In genomic region chr1:207826557-207827487, GRCh38 we compare ENCODE assay signal across 1 cellular context.
TF ChIP-seq lines count a peak whose summit lies in the region.

No MANE protein-coding gene starts in this region.

TF ChIP-seq in HepG2, 621 proteins besides CTCF, POLR2A, EP300 and RAD21 (continued from another document and continues in another):
- TF ChIP-seq ZNF276 (CRISPR knock-in tag; IDR thresholded peaks at IDR 0.05; ENCODE audit: low read depth) = no peak
- peak; percentile 51; the same call in 1 of the 2 replicates for TF ChIP-seq ZFX (CRISPR knock-in tag; IDR thresholded peaks at IDR 0.05; ENCODE audit: low read depth)
- TF ChIP-seq PCBP2 (optimal IDR thresholded peaks at IDR 0.05; ENCODE audit: low read depth, low read length, poor library complexity, severe bottlenecking) = no peak
- no peak; the same call in 1 of the 2 replicates for TF ChIP-seq MIER2 (CRISPR knock-in tag; IDR thresholded peaks at IDR 0.05)
- TF ChIP-seq ZNF713 (CRISPR knock-in tag; IDR thresholded peaks at IDR 0.05) = no peak
- no peak for TF ChIP-seq HOXD1 (CRISPR knock-in tag; IDR thresholded peaks at IDR 0.05)
- TF ChIP-seq GPN1 (CRISPR knock-in tag; IDR thresholded peaks at IDR 0.05; ENCODE audit: borderline replicate concordance) = no peak
- TF ChIP-seq FOXM1 (CRISPR knock-in tag; IDR thresholded peaks at IDR 0.05) = no peak
- TF ChIP-seq ZNF800 (CRISPR knock-in tag; IDR thresholded peaks at IDR 0.05) = no peak
- no peak for TF ChIP-seq RBM22 (optimal IDR thresholded peaks at IDR 0.05; ENCODE audit: low read length)
- TF ChIP-seq ZC3H13 (CRISPR knock-in tag; IDR thresholded peaks at IDR 0.05) = no peak
- TF ChIP-seq HCFC1 (IDR thresholded peaks at IDR 0.05; ENCODE audit: low read depth, low read length) = no peak
- TF ChIP-seq ATF1 (CRISPR knock-in tag; IDR thresholded peaks at IDR 0.05) = no peak
- TF ChIP-seq ETV6 (CRISPR knock-in tag; conservative IDR thresholded peaks at IDR 0.05) = no peak
- TF ChIP-seq ZFP37 (CRISPR knock-in tag; IDR thresholded peaks at IDR 0.05; ENCODE audit: borderline replicate concordance) = no peak
- 0 out of 2 replicates have a peak, but pooled peaks have one; percentile 12 for TF ChIP-seq ZMYM3 (CRISPR knock-in tag; IDR thresholded peaks at IDR 0.05)
- no peak for TF ChIP-seq FOXO1 (CRISPR knock-in tag; IDR thresholded peaks at IDR 0.05)
- no peak for TF ChIP-seq MBNL3 (CRISPR knock-in tag; conservative IDR thresholded peaks at IDR 0.05)
- TF ChIP-seq KDM5A (IDR thresholded peaks at IDR 0.05; ENCODE audit: borderline replicate concordance, low read length) = no peak
- TF ChIP-seq PLRG1 (conservative IDR thresholded peaks at IDR 0.05) = no peak
- TF ChIP-seq ZNF652 (CRISPR knock-in tag; IDR thresholded peaks at IDR 0.05; ENCODE audit: borderline replicate concordance, low read depth) = no peak
- no peak for TF ChIP-seq ZNF709 (CRISPR knock-in tag; IDR thresholded peaks at IDR 0.05)
- TF ChIP-seq NR3C1 (CRISPR knock-in tag; IDR thresholded peaks at IDR 0.05) = no peak
- TF ChIP-seq ZNF879 (CRISPR knock-in tag; IDR thresholded peaks at IDR 0.05) = no peak
- no peak for TF ChIP-seq ZNF431 (CRISPR knock-in tag; IDR thresholded peaks at IDR 0.05; ENCODE audit: borderline replicate concordance, low read depth)
- no peak for TF ChIP-seq HMGXB4 (CRISPR knock-in tag; IDR thresholded peaks at IDR 0.05; ENCODE audit: borderline replicate concordance in 1 of 2, low read depth in 1 of 2)
- TF ChIP-seq RNF219 (CRISPR knock-in tag; IDR thresholded peaks at IDR 0.05) = no peak
- no peak for TF ChIP-seq THRA (CRISPR knock-in tag; IDR thresholded peaks at IDR 0.05; ENCODE audit: borderline replicate concordance)
- no peak for TF ChIP-seq ZBTB2 (CRISPR knock-in tag; IDR thresholded peaks at IDR 0.05; ENCODE audit: low read depth)
- no peak for TF ChIP-seq ZNF274 (CRISPR knock-in tag; IDR thresholded peaks at IDR 0.05)
- no peak for TF ChIP-seq SMAD3 (CRISPR knock-in tag; IDR thresholded peaks at IDR 0.05)
- no peak for TF ChIP-seq ZNF850 (CRISPR knock-in tag; conservative IDR thresholded peaks at IDR 0.05)
- TF ChIP-seq KMT2A (CRISPR knock-in tag; IDR thresholded peaks at IDR 0.05) = no peak
- TF ChIP-seq NBN (conservative IDR thresholded peaks at IDR 0.05) = no peak
- TF ChIP-seq GMEB2 (CRISPR knock-in tag; IDR thresholded peaks at IDR 0.05; ENCODE audit: low read depth) = no peak
- TF ChIP-seq ZFP36 (IDR thresholded peaks at IDR 0.05; ENCODE audit: borderline replicate concordance, low read depth, low read length, partially characterized antibody) = no peak
- TF ChIP-seq MLX (CRISPR knock-in tag; IDR thresholded peaks at IDR 0.05) = no peak; the same call in 1 of the 2 replicates
- no peak for TF ChIP-seq ZFAT (CRISPR knock-in tag; conservative IDR thresholded peaks at IDR 0.05)
- no peak for TF ChIP-seq ZNF367 (CRISPR knock-in tag; IDR thresholded peaks at IDR 0.05; ENCODE audit: borderline replicate concordance)
- TF ChIP-seq MYNN (CRISPR knock-in tag; IDR thresholded peaks at IDR 0.05; ENCODE audit: low read depth) = no peak
- TF ChIP-seq ZNF570 (CRISPR knock-in tag; IDR thresholded peaks at IDR 0.05; ENCODE audit: borderline replicate concordance) = no peak
- TF ChIP-seq GPBP1L1 (CRISPR knock-in tag; IDR thresholded peaks at IDR 0.05) = no peak
- TF ChIP-seq ZNF589 (CRISPR knock-in tag; conservative IDR thresholded peaks at IDR 0.05) = no peak
- no peak for TF ChIP-seq SOX6 (IDR thresholded peaks at IDR 0.05)
- TF ChIP-seq SOX6 (CRISPR knock-in tag; IDR thresholded peaks at IDR 0.05) = peak; percentile 77
- no peak for TF ChIP-seq ZNF580 (CRISPR knock-in tag; IDR thresholded peaks at IDR 0.05; ENCODE audit: borderline replicate concordance, low read depth)
- TF ChIP-seq ELK4 (CRISPR knock-in tag; IDR thresholded peaks at IDR 0.05; ENCODE audit: borderline replicate concordance) = no peak
- TF ChIP-seq HIVEP1 (CRISPR knock-in tag; IDR thresholded peaks at IDR 0.05) = no peak
- TF ChIP-seq ZNF574 (CRISPR knock-in tag; IDR thresholded peaks at IDR 0.05) = no peak
